In genomic region chr4:158860856-158861255, GRCh38 we compare ENCODE assay signal across 12 cellular contexts.
A peak's percentile ranks its signal among the peaks of the same experiment; 100 is the strongest.
DNase-seq lines count a peak whose midpoint lies in the region; ATAC-seq and TF ChIP-seq lines count a peak whose summit lies in the region.
"Had no signal": no experiment of that assay in that cellular context is flagged by ENCODE, and none has a peak within 500 bp of the region (broad histone marks: within the 10 kb centered on the region; RNA-seq: fewer than 3 reads in every experiment).

No MANE protein-coding gene starts in this region.

- ATAC-seq in GM19372 (IDR thresholded peaks at IDR 0.05; ENCODE audit: low read depth, unreplicated experiment) (peak; percentile 71), HG02759 (IDR thresholded peaks at IDR 0.05; ENCODE audit: unreplicated experiment) (peak; percentile 69), HG03432 (IDR thresholded peaks at IDR 0.05; ENCODE audit: unreplicated experiment) (peak; percentile 87), T-cell (replicated peaks in 1 of 4) (no peak), aorta (ENCODE audit: low FRiP score) (no peak)
- ATAC-seq: natural killer cell treated with Interleukin-12 subunit alpha and Interleukin-12 subunit beta and Interleukin-15 and Interleukin-18, amount 100 ng/mL, for 72 hours had no signal

- peaks cover 0 to 3% of the 10 kb centered on the region in 2 donors for H3K4me1 ChIP-seq in aorta (ENCODE audit: control insufficient read depth in 1 of 2, insufficient read depth in 2 of 2, low read length in 2 of 2)

- no peak overlapping the region for H3K4me3 ChIP-seq in aorta (ENCODE audit: low read length in 2 of 2)

- H3K27ac ChIP-seq in aorta (ENCODE audit: low read depth in 1 of 2, low read length in 2 of 2) = no peak overlapping the region

- H3K27me3 Mint-ChIP-seq in T-cell = no peaks in the 10 kb centered on the region
- H3K27me3 Mint-ChIP-seq: natural killer cell treated with Interleukin-12 subunit alpha and Interleukin-12 subunit beta and Interleukin-15 and Interleukin-18, amount 100 ng/mL, for 72 hours had no signal

- TF ChIP-seq CTCF in GM13977 (IDR thresholded peaks at IDR 0.05; ENCODE audit: extremely low read depth, insufficient read depth, missing control alignments) = no peak

- in situ Hi-C loops in GM13977 (cut with MboI; ENCODE audit: low pct_unique_long_range_greater_than_20kb, low sequenced_read_pairs, unreplicated experiment) = no loop called here

- DNase-seq in GM13977 (ENCODE audit: low spot score) (peak; percentile 43), T-cell (no peak), CD1c-positive myeloid dendritic cell (ENCODE audit: extremely low spot score) (no peak), aorta (no peak)
- no peak for DNase-seq in stimulated activated naive CD4-positive, alpha-beta T cell (lab: John Stamatoyannopoulos, UW)
- DNase-seq: activated B cell treated with CpG ODN at 0.5 μM for 24 hours, cerebellar nuclear complex, NCI-H524 treated with DMSO at 0.1 percent for 48 hours had no signal

- peaks cover 47% of the 10 kb centered on the region for H3K36me3 Mint-ChIP-seq in T-cell

- H3K27me3 ChIP-seq in aorta (ENCODE audit: control insufficient read depth in 1 of 2, insufficient read depth in 2 of 2, low read length in 1 of 2) = no peaks in the 10 kb centered on the region

- H3K9me3 ChIP-seq in aorta (ENCODE audit: control insufficient read depth, low read length) = no peaks in the 10 kb centered on the region

- CTCF ChIA-PET in T-cell (lab: Charles Lee) = no interaction called here

- no peaks in the 10 kb centered on the region for H3K9me3 Mint-ChIP-seq in T-cell
- H3K9me3 Mint-ChIP-seq: activated B cell treated with CpG ODN at 0.5 μM for 24 hours; natural killer cell treated with Interleukin-12 subunit alpha and Interleukin-12 subunit beta and Interleukin-15 and Interleukin-18, amount 100 ng/mL, for 72 hours had no signal

- peaks cover 5 to 13% of the 10 kb centered on the region in 2 donors for H3K36me3 ChIP-seq in aorta (ENCODE audit: control insufficient read depth in 1 of 2, insufficient read depth in 2 of 2, low read length in 1 of 2)

- POLR2A ChIA-PET in T-cell (lab: Charles Lee) = interaction anchor here in 1 of 2 donors (0.6 kb wide), 1 partner anchor 45 kb away, joined by 6 read pairs; no protein-coding TSS in a partner anchor

- H3K27ac Mint-ChIP-seq in T-cell = no peak overlapping the region
- H3K27ac Mint-ChIP-seq: activated B cell treated with CpG ODN at 0.5 μM for 24 hours; natural killer cell treated with Interleukin-12 subunit alpha and Interleukin-12 subunit beta and Interleukin-15 and Interleukin-18, amount 100 ng/mL, for 72 hours had no signal

- H3K4me3 Mint-ChIP-seq in T-cell = no peak overlapping the region
- H3K4me3 Mint-ChIP-seq: activated B cell treated with CpG ODN at 0.5 μM for 24 hours; natural killer cell treated with Interleukin-12 subunit alpha and Interleukin-12 subunit beta and Interleukin-15 and Interleukin-18, amount 100 ng/mL, for 72 hours had no signal

- intact Hi-C loops in aorta (cut with DNase I) = no loop called here

- H3K4me1 Mint-ChIP-seq in T-cell = no peaks in the 10 kb centered on the region

- 89 to 90% methylated on average over 5 of the region's 5 CpGs for WGBS in aorta, 2 donors

Comparison
In these comparisons a context has a peak if more than half of its experiments do, and no peak if none do; other contexts are left out.
1. ATAC-seq: peak in GM19372 (single experiment), HG02759 (single experiment) and HG03432 (single experiment); none in T-cell (0 of 4) and aorta (single experiment).